ENCODE assay signal across 26 cellular contexts in genomic region chr5:118646917-118647316, GRCh38.
"Had no signal": no experiment of that assay in that cellular context is flagged by ENCODE, and none has a peak within 500 bp of the region (broad histone marks: within the 10 kb centered on the region; RNA-seq: fewer than 3 reads in every experiment).

No MANE protein-coding gene starts in this region.

- H3K27me3 Mint-ChIP-seq: activated CD4-positive, alpha-beta memory T cell treated with anti-CD3 and anti-CD28 coated beads, Interleukin-2, amount 10 ng/mL, durations not matched to agents 7 days and 5 days; activated CD4-positive, alpha-beta T cell treated with anti-CD3 and anti-CD28 coated beads, Interleukin-2, amount 10 ng/mL, durations not matched to agents 7 days and 5 days; activated naive CD4-positive, alpha-beta T cell treated with anti-CD3 and anti-CD28 coated beads, Interleukin-2, amount 10 ng/mL, durations not matched to agents 7 days and 5 days; activated naive CD8-positive, alpha-beta T cell treated with anti-CD3 and anti-CD28 coated beads, Interleukin-2, amount 10 ng/mL, durations not matched to agents 7 days and 5 days; activated T-cell treated with anti-CD3 and anti-CD28 coated beads, Interleukin-2, amount 50 U/mL, for 24 hours; brain; T-helper 17 cell had no signal

- H3K27me3 ChIP-seq: ascending aorta, breast epithelium, cardiac muscle cell, colonic mucosa had no signal

- H3K4me3 Mint-ChIP-seq: activated CD4-positive, alpha-beta memory T cell treated with anti-CD3 and anti-CD28 coated beads, Interleukin-2, amount 10 ng/mL, durations not matched to agents 7 days and 5 days; activated CD4-positive, alpha-beta T cell treated with anti-CD3 and anti-CD28 coated beads, Interleukin-2, amount 10 ng/mL, durations not matched to agents 7 days and 5 days; activated naive CD4-positive, alpha-beta T cell treated with anti-CD3 and anti-CD28 coated beads, Interleukin-2, amount 10 ng/mL, durations not matched to agents 7 days and 5 days; activated naive CD8-positive, alpha-beta T cell treated with anti-CD3 and anti-CD28 coated beads, Interleukin-2, amount 10 ng/mL, durations not matched to agents 7 days and 5 days; activated T-cell treated with anti-CD3 and anti-CD28 coated beads, Interleukin-2, amount 50 U/mL, for 24 hours; activated T-cell treated with anti-CD3 and anti-CD28 coated beads, Interleukin-2, amount 50 U/mL, for 72 hours; brain; T-helper 17 cell had no signal

- H3K36me3 Mint-ChIP-seq: activated naive CD4-positive, alpha-beta T cell treated with anti-CD3 and anti-CD28 coated beads, Interleukin-2, amount 10 ng/mL, durations not matched to agents 7 days and 5 days; activated naive CD4-positive, alpha-beta T cell treated with anti-CD3 and anti-CD28 coated beads, Interleukin-2, amount 50 U/mL, for 72 hours; activated naive CD8-positive, alpha-beta T cell treated with anti-CD3 and anti-CD28 coated beads, Interleukin-2, amount 10 ng/mL, durations not matched to agents 7 days and 5 days; brain had no signal

- H3K4me3 ChIP-seq: ascending aorta, breast epithelium, cardiac muscle cell, colonic mucosa had no signal

- DNase-seq: activated CD4-positive, alpha-beta memory T cell treated with anti-CD3 and anti-CD28 coated beads, Interleukin-2, amount 10 ng/mL, durations not matched to agents 7 days and 5 days; activated CD4-positive, alpha-beta T cell treated with anti-CD3 and anti-CD28 coated beads for 1 hour; activated CD4-positive, alpha-beta T cell treated with anti-CD3 and anti-CD28 coated beads for 4 hours; activated CD4-positive, alpha-beta T cell treated with anti-CD3 and anti-CD28 coated beads, Interleukin-2, amount 10 ng/mL, durations not matched to agents 7 days and 5 days; activated CD4-positive, alpha-beta T cell treated with anti-CD3 and anti-CD28 coated beads, Interleukin-2, amount 50 U/mL, for 4 hours; activated CD8-positive, alpha-beta memory T cell treated with anti-CD3 and anti-CD28 coated beads, Interleukin-2, amount 50 U/mL, for 48 hours; activated gamma-delta T cell; activated naive CD4-positive, alpha-beta T cell; activated naive CD4-positive, alpha-beta T cell treated with anti-CD3 and anti-CD28 coated beads, Interleukin-2, amount 10 ng/mL, durations not matched to agents 7 days and 5 days; activated naive CD8-positive, alpha-beta T cell treated with anti-CD3 and anti-CD28 coated beads, Interleukin-2, amount 10 ng/mL, durations not matched to agents 7 days and 5 days; activated T-cell treated with anti-CD3 and anti-CD28 coated beads for 4 hours; activated T-cell treated with anti-CD3 and anti-CD28 coated beads, Interleukin-2, amount 50 U/mL, for 24 hours; activated T-cell treated with anti-CD3 and anti-CD28 coated beads, Interleukin-2, amount 50 U/mL, for 72 hours; central memory CD4-positive, alpha-beta T cell; cerebellar nuclear complex; colonic mucosa; effector CD8-positive, alpha-beta T cell; foreskin fibroblast; head of caudate nucleus; T-helper 1 cell; T-helper 17 cell had no signal

- H3K4me1 ChIP-seq: ascending aorta, breast epithelium, colonic mucosa had no signal

- H3K27ac ChIP-seq: ascending aorta, breast epithelium, cardiac muscle cell, colonic mucosa had no signal

- H3K27ac Mint-ChIP-seq: activated CD4-positive, alpha-beta memory T cell treated with anti-CD3 and anti-CD28 coated beads, Interleukin-2, amount 10 ng/mL, durations not matched to agents 7 days and 5 days; activated CD4-positive, alpha-beta T cell treated with anti-CD3 and anti-CD28 coated beads, Interleukin-2, amount 10 ng/mL, durations not matched to agents 7 days and 5 days; activated naive CD4-positive, alpha-beta T cell treated with anti-CD3 and anti-CD28 coated beads, Interleukin-2, amount 10 ng/mL, durations not matched to agents 7 days and 5 days; activated naive CD4-positive, alpha-beta T cell treated with anti-CD3 and anti-CD28 coated beads, Interleukin-2, amount 50 U/mL, for 72 hours; activated naive CD8-positive, alpha-beta T cell treated with anti-CD3 and anti-CD28 coated beads, Interleukin-2, amount 10 ng/mL, durations not matched to agents 7 days and 5 days; activated T-cell treated with anti-CD3 and anti-CD28 coated beads, Interleukin-2, amount 50 U/mL, for 24 hours; activated T-cell treated with anti-CD3 and anti-CD28 coated beads, Interleukin-2, amount 50 U/mL, for 72 hours; brain; T-helper 17 cell had no signal

- H3K4me1 Mint-ChIP-seq: activated CD4-positive, alpha-beta memory T cell treated with anti-CD3 and anti-CD28 coated beads, Interleukin-2, amount 10 ng/mL, durations not matched to agents 7 days and 5 days; activated CD4-positive, alpha-beta T cell treated with anti-CD3 and anti-CD28 coated beads, Interleukin-2, amount 10 ng/mL, durations not matched to agents 7 days and 5 days; activated naive CD4-positive, alpha-beta T cell treated with anti-CD3 and anti-CD28 coated beads, Interleukin-2, amount 10 ng/mL, durations not matched to agents 7 days and 5 days; activated naive CD8-positive, alpha-beta T cell treated with anti-CD3 and anti-CD28 coated beads, Interleukin-2, amount 10 ng/mL, durations not matched to agents 7 days and 5 days; T-helper 17 cell had no signal

- H3K9me3 Mint-ChIP-seq: activated CD4-positive, alpha-beta T cell treated with anti-CD3 and anti-CD28 coated beads, Interleukin-2, amount 10 ng/mL, durations not matched to agents 7 days and 5 days had no signal

- H3K9me3 ChIP-seq: ascending aorta, breast epithelium, colonic mucosa had no signal

- H3K36me3 ChIP-seq: ascending aorta, breast epithelium, cardiac muscle cell, colonic mucosa had no signal
